In genomic region chr1:218390625-218391024, GRCh38 we compare ENCODE assay signal across 1 cellular context.
TF ChIP-seq lines count a peak whose summit lies in the region.

No MANE protein-coding gene starts in this region.

TF ChIP-seq in endothelial cell of umbilical vein, 7 proteins besides CTCF, POLR2A, EP300 and RAD21:
- no peak for TF ChIP-seq MAX (IDR thresholded peaks at IDR 0.05; ENCODE audit: insufficient read depth, insufficient read length)
- TF ChIP-seq GATA2 (IDR thresholded peaks at IDR 0.05; ENCODE audit: insufficient read depth, insufficient read length, low read depth, low read length), result peak; percentile 73
- peak; percentile 63 for TF ChIP-seq POLR2AphosphoS5 (IDR thresholded peaks at IDR 0.05; ENCODE audit: insufficient read depth, low read depth, low read length)
- TF ChIP-seq MYC (IDR thresholded peaks at IDR 0.05; ENCODE audit: low read depth, low read length), result no peak
